Comparison of ENCODE assay signal across 8 cellular contexts in genomic region chr11:88016392-88017020, GRCh38.
DNase-seq lines count a peak whose midpoint lies in the region; ATAC-seq and TF ChIP-seq lines count a peak whose summit lies in the region.

No MANE protein-coding gene starts in this region.

- in situ Hi-C loops in KBM-7 (cut with MboI; ENCODE audit: low pct_unique_long_range_greater_than_20kb, low sequenced_read_pairs), result loop anchor here (25.0 kb wide), 1 partner anchor 521 kb away; no protein-coding TSS in a partner anchor

- no peaks in the 10 kb centered on the region for H3K4me1 Mint-ChIP-seq in activated T-cell treated with anti-CD3 and anti-CD28 coated beads, Interleukin-2, amount 50 U/mL, for 72 hours (ENCODE audit: low read depth)

- H3K4me3 ChIP-seq in gastroesophageal sphincter, result no peak overlapping the region
- no peak overlapping the region for H3K4me3 ChIP-seq in parathyroid adenoma (ENCODE audit: low read depth, low read length)
- H3K4me3 ChIP-seq in vagina, result no peak overlapping the region

- H3K27ac Mint-ChIP-seq in activated T-cell treated with anti-CD3 and anti-CD28 coated beads, Interleukin-2, amount 50 U/mL, for 72 hours, result no peak overlapping the region

- intact Hi-C loops in vagina (cut with DNase I), result no loop called here

- H3K4me3 Mint-ChIP-seq in activated T-cell treated with anti-CD3 and anti-CD28 coated beads, Interleukin-2, amount 50 U/mL, for 72 hours, result no peak overlapping the region

- no peak overlapping the region for H3K9ac ChIP-seq in parathyroid adenoma

- no peaks in the 10 kb centered on the region for H3K36me3 Mint-ChIP-seq in activated T-cell treated with anti-CD3 and anti-CD28 coated beads, Interleukin-2, amount 50 U/mL, for 72 hours (ENCODE audit: insufficient read depth in 2 of 2)

- H3K9me3 ChIP-seq in gastroesophageal sphincter (no peaks in the 10 kb centered on the region), parathyroid adenoma (ENCODE audit: control insufficient read depth, low read length) (no peaks in the 10 kb centered on the region), vagina (no peaks in the 10 kb centered on the region)

- H3K27me3 Mint-ChIP-seq in activated T-cell treated with anti-CD3 and anti-CD28 coated beads, Interleukin-2, amount 50 U/mL, for 72 hours (ENCODE audit: low read depth), result peaks cover 6% of the 10 kb centered on the region

- no peak for TF ChIP-seq EP300 in gastroesophageal sphincter (IDR thresholded peaks at IDR 0.05)

- no peak overlapping the region for H3K27ac ChIP-seq in gastroesophageal sphincter
- no peak overlapping the region for H3K27ac ChIP-seq in parathyroid adenoma
- no peak overlapping the region for H3K27ac ChIP-seq in vagina

- H3K36me3 ChIP-seq in gastroesophageal sphincter (no peaks in the 10 kb centered on the region), parathyroid adenoma (ENCODE audit: control insufficient read depth, insufficient read depth, low read length) (no peaks in the 10 kb centered on the region), vagina (no peaks in the 10 kb centered on the region)

- DNase-seq in EH (ENCODE audit: low read depth) (peak; percentile 82), KBM-7 (peak; percentile 73), OCI-M2 (lab: John Stamatoyannopoulos, UW; ENCODE audit: unreplicated experiment) (peak; percentile 26), vagina (ENCODE audit: extremely low spot score in 2 of 2) (no peak)
- peak; percentile 63 to 64 for DNase-seq in activated T-cell treated with anti-CD3 and anti-CD28 coated beads, Interleukin-2, amount 50 U/mL, for 72 hours

- H2AFZ ChIP-seq in parathyroid adenoma, result no peak overlapping the region

- TF ChIP-seq CTCF in gastroesophageal sphincter (IDR thresholded peaks at IDR 0.05) (peak; percentile 63 to 78 (median 70)), parathyroid adenoma (IDR thresholded peaks at IDR 0.05) (peak; percentile 52), vagina (IDR thresholded peaks at IDR 0.05) (peak; percentile 66 to 86 (median 68))

- ATAC-seq in GM21723 (IDR thresholded peaks at IDR 0.05; ENCODE audit: unreplicated experiment) (peak; percentile 91), gastroesophageal sphincter (peak; percentile 50)
- ATAC-seq in activated T-cell treated with anti-CD3 and anti-CD28 coated beads, Interleukin-2, amount 50 U/mL, for 72 hours (replicated peaks in 1 of 2), result peak; percentile 60 to 72

- no peaks in the 10 kb centered on the region for H3K4me1 ChIP-seq in gastroesophageal sphincter
- no peaks in the 10 kb centered on the region for H3K4me1 ChIP-seq in parathyroid adenoma
- H3K4me1 ChIP-seq in vagina, result no peaks in the 10 kb centered on the region

- H3K79me2 ChIP-seq in parathyroid adenoma, result no peaks in the 10 kb centered on the region

- no peaks in the 10 kb centered on the region for H3K9me3 Mint-ChIP-seq in activated T-cell treated with anti-CD3 and anti-CD28 coated beads, Interleukin-2, amount 50 U/mL, for 72 hours

- no peak overlapping the region for H3K4me2 ChIP-seq in parathyroid adenoma (ENCODE audit: low read length)

- TF ChIP-seq POLR2A in gastroesophageal sphincter (IDR thresholded peaks at IDR 0.05) (no peak), vagina (IDR thresholded peaks at IDR 0.05) (no peak)

- WGBS in gastroesophageal sphincter (ENCODE audit: low coverage in 1 of 2), 2 donors, result 13 to 45% methylated on average over 1 to 2 of the region's 2 CpGs

- H3K27me3 ChIP-seq in gastroesophageal sphincter (no peaks in the 10 kb centered on the region), parathyroid adenoma (ENCODE audit: control insufficient read depth, insufficient read depth, low read length) (no peaks in the 10 kb centered on the region), vagina (no peaks in the 10 kb centered on the region)

Comparison
In these comparisons a context has a peak if more than half of its experiments do, and no peak if none do; other contexts are left out.
1. DNase-seq: peak in EH (single experiment), KBM-7 (single experiment), OCI-M2 (single experiment) and activated T-cell treated with anti-CD3 and anti-CD28 coated beads, Interleukin-2, amount 50 U/mL, for 72 hours (2 of 2); none in vagina (0 of 2).
2. Peak in every context shown above with its lines, with median percentiles within 50 percentile points of each other: ATAC-seq and CTCF ChIP-seq.